ENCODE assay signal across 38 cellular contexts in the genomic region with DNA sequence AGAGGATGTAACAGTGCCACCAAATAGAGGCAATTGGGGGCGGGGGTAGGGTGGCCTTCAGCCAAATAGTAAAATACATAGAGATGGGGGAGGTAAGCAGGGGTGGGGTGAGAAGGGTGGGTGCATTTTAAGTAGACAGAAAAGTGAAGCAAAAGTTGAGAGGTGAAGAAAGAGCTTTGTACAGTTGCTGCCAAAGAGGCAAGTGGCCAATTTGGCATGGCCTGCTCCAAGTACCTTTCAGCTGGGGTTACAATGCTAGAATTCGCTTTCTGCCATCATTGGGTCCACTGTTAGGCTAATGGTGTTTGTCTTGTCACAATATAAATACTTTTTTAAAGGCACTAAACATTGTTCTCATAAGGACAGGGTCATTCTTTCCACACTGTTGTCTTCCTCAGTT. TPM values are rescaled to one million over a fixed set of nuclear protein-coding genes. Genes with fewer than 3 reads are reported as not detected.
"Had no signal": no experiment of that assay in that cellular context is flagged by ENCODE, and none has a peak within 500 bp of the region (broad histone marks: within the 10 kb centered on the region; RNA-seq: fewer than 3 reads in every experiment).

No MANE protein-coding gene starts in this region.

- ATAC-seq: activated naive CD4-positive, alpha-beta T cell treated with anti-CD3 and anti-CD28 coated beads, Interleukin-2, amount 50 U/mL, for 72 hours; activated naive CD8-positive, alpha-beta T cell treated with anti-CD3 and anti-CD28 coated beads, Interleukin-2, amount 50 U/mL, for 24 hours; activated T-cell treated with anti-CD3 and anti-CD28 coated beads, Interleukin-2, amount 50 U/mL, for 4 hours; activated T-cell treated with anti-CD3 and anti-CD28 coated beads, Interleukin-2, amount 50 U/mL, for 72 hours; activated T-helper 17 cell treated with anti-CD3 and anti-CD28 coated beads, Interleukin-2, amount 50 U/mL, for 72 hours had no signal

- H3K4me1 ChIP-seq: breast epithelium had no signal

- DNase-seq: activated effector memory CD4-positive, alpha-beta T cell treated with anti-CD3 and anti-CD28 coated beads, Interleukin-2, amount 50 U/mL, for 16 hours; activated effector memory CD4-positive, alpha-beta T cell treated with Interleukin-2 at 50 U/mL for 16 hours; activated gamma-delta T cell; activated gamma-delta T cell treated with Interleukin-2 at 50 U/mL for 16 hours; activated naive CD4-positive, alpha-beta T cell; activated naive CD4-positive, alpha-beta T cell treated with anti-CD3 and anti-CD28 coated beads for 36 hours; activated naive CD4-positive, alpha-beta T cell treated with anti-CD3 and anti-CD28 coated beads, Interleukin-2, amount 10 ng/mL, durations not matched to agents 7 days and 5 days; activated naive CD4-positive, alpha-beta T cell treated with anti-CD3 and anti-CD28 coated beads, Interleukin-2, amount 50 U/mL, for 16 hours; activated naive CD4-positive, alpha-beta T cell treated with Interleukin-2 at 50 U/mL for 16 hours; activated naive CD8-positive, alpha-beta T cell treated with anti-CD3 and anti-CD28 coated beads for 36 hours; activated naive CD8-positive, alpha-beta T cell treated with anti-CD3 and anti-CD28 coated beads, Interleukin-2, amount 10 ng/mL, durations not matched to agents 7 days and 5 days; activated naive CD8-positive, alpha-beta T cell treated with anti-CD3 and anti-CD28 coated beads, Interleukin-2, amount 50 U/mL, for 24 hours; activated T-cell treated with anti-CD3 and anti-CD28 coated beads, Interleukin-2, amount 50 U/mL, for 1 hour; activated T-cell treated with anti-CD3 and anti-CD28 coated beads, Interleukin-2, amount 50 U/mL, for 24 hours; activated T-cell treated with anti-CD3 and anti-CD28 coated beads, Interleukin-2, amount 50 U/mL, for 4 hours; activated T-cell treated with anti-CD3 and anti-CD28 coated beads, Interleukin-2, amount 50 U/mL, for 48 hours; activated T-cell treated with anti-CD3 and anti-CD28 coated beads, Interleukin-2, amount 50 U/mL, for 72 hours; adrenal gland; amniotic stem cell; amygdala; anterior cingulate cortex; brain microvascular endothelial cell; caudate nucleus; central memory CD4-positive, alpha-beta T cell; cerebellar nuclear complex had no signal

- H3K9me3 ChIP-seq: adrenal gland, ascending aorta, breast epithelium had no signal

- H3K27me3 ChIP-seq: adrenal gland, ascending aorta, brain microvascular endothelial cell, breast epithelium, cardiac muscle cell had no signal

- H3K4me3 ChIP-seq: adrenal gland, ascending aorta, breast epithelium, cardiac muscle cell had no signal

- H3K27ac ChIP-seq: adrenal gland, ascending aorta, brain microvascular endothelial cell, breast epithelium, cardiac muscle cell had no signal

- H3K36me3 ChIP-seq: adrenal gland, ascending aorta, brain microvascular endothelial cell, breast epithelium, cardiac muscle cell had no signal

RNA-seq across cellular contexts. Expression of gene TMEM97, which starts 5.2 kb away (rescaled TPM):
- total RNA-seq: ascending aorta had no signal

RNA-seq across cellular contexts. Expression of gene SEBOX, which starts 51.2 kb away (rescaled TPM):
- total RNA-seq: activated naive CD4-positive, alpha-beta T cell treated with anti-CD3 and anti-CD28 coated beads for 36 hours; activated naive CD4-positive, alpha-beta T cell treated with anti-CD3 and anti-CD28 coated beads, Interleukin-2, amount 50 U/mL, for 72 hours; activated naive CD8-positive, alpha-beta T cell treated with anti-CD3 and anti-CD28 coated beads for 36 hours; activated naive CD8-positive, alpha-beta T cell treated with anti-CD3 and anti-CD28 coated beads, Interleukin-2, amount 10 ng/mL, durations not matched to agents 7 days and 5 days; activated T-cell treated with anti-CD3 and anti-CD28 coated beads, Interleukin-2, amount 50 U/mL, for 4 hours; activated T-cell treated with anti-CD3 and anti-CD28 coated beads, Interleukin-2, amount 50 U/mL, for 72 hours; activated T-helper 1 cell treated with anti-CD3 and anti-CD28 coated beads, Interleukin-12 subunit alpha, Interleukin-12 subunit beta, Interleukin-2, Interleukin-4 antibody, amounts not matched to agents 30 ng/mL and 10 ng/mL and 1 ng/mL, durations not matched to agents 14 hours and 24 hours and 36 hours; activated T-helper 17 cell treated with anti-CD3 and anti-CD28 coated beads, Interleukin-2, amount 50 U/mL, for 72 hours; activated T-helper 2 cell treated with anti-CD3 and anti-CD28 coated beads, Interferon-gamma antibody, Interleukin-2, Interleukin-4, amounts not matched to agents 10 μg/mL and 5 μg/mL and 100 μg/mL, durations not matched to agents 14 hours and 24 hours and 36 hours; adrenal gland; aorta; ascending aorta; astrocyte; breast epithelium; bronchial epithelial cell; cardiac muscle cell; cardiac septum; cerebellum; chondrocyte had no signal
